Comparison of ENCODE assay signal across 12 cellular contexts in genomic region chr5:71907001-71907564, GRCh38.
DNase-seq lines count a peak whose midpoint lies in the region; ATAC-seq and TF ChIP-seq lines count a peak whose summit lies in the region.
"Had no signal": no experiment of that assay in that cellular context is flagged by ENCODE, and none has a peak within 500 bp of the region (broad histone marks: within the 10 kb centered on the region; RNA-seq: fewer than 3 reads in every experiment).

No MANE protein-coding gene starts in this region.

- no peaks in the 10 kb centered on the region for H4K20me1 ChIP-seq in Loucy (ENCODE audit: insufficient read depth, low read length, poor library complexity, severe bottlenecking)

- H3K9me3 Mint-ChIP-seq in activated naive CD4-positive, alpha-beta T cell treated with anti-CD3 and anti-CD28 coated beads for 36 hours = no peaks in the 10 kb centered on the region
- no peaks in the 10 kb centered on the region for H3K9me3 Mint-ChIP-seq in activated naive CD4-positive, alpha-beta T cell treated with anti-CD3 and anti-CD28 coated beads, Interleukin-2, amount 10 ng/mL, durations not matched to agents 7 days and 5 days

- peak overlapping the region; percentile 7 for H3K9ac ChIP-seq in Loucy (ENCODE audit: low read depth, low read length, poor library complexity, severe bottlenecking)

- H3K27me3 Mint-ChIP-seq in activated naive CD4-positive, alpha-beta T cell treated with anti-CD3 and anti-CD28 coated beads for 36 hours (ENCODE audit: low read depth) = peaks cover 18% of the 10 kb centered on the region
- no peaks in the 10 kb centered on the region for H3K27me3 Mint-ChIP-seq in activated naive CD4-positive, alpha-beta T cell treated with anti-CD3 and anti-CD28 coated beads, Interleukin-2, amount 10 ng/mL, durations not matched to agents 7 days and 5 days

- no peaks in the 10 kb centered on the region for H3F3A ChIP-seq in Loucy (ENCODE audit: low read depth)

- no peaks in the 10 kb centered on the region for H3K27me3 ChIP-seq in Loucy (ENCODE audit: insufficient read depth, low read length, poor library complexity, severe bottlenecking)
- H3K27me3 ChIP-seq in uterus = no peaks in the 10 kb centered on the region
- H3K27me3 ChIP-seq: right atrium auricular region had no signal

- no peak for TF ChIP-seq POLR2A in uterus (IDR thresholded peaks at IDR 0.05)

- H3K9me2 ChIP-seq in Loucy (replicated peaks; ENCODE audit: low read depth, low read length) = no peaks in the 10 kb centered on the region

- H3K27ac ChIP-seq in uterus = peak overlapping the region; percentile 10 to 38

- H3K9me3 ChIP-seq in Loucy (ENCODE audit: insufficient read depth, low read depth, low read length) (no peaks in the 10 kb centered on the region), uterus (no peaks in the 10 kb centered on the region)
- H3K9me3 ChIP-seq: HAP-1, right atrium auricular region had no signal

- H3K27ac Mint-ChIP-seq in activated naive CD4-positive, alpha-beta T cell treated with anti-CD3 and anti-CD28 coated beads for 36 hours = peak overlapping the region; percentile 3
- no peak overlapping the region for H3K27ac Mint-ChIP-seq in activated naive CD4-positive, alpha-beta T cell treated with anti-CD3 and anti-CD28 coated beads, Interleukin-2, amount 10 ng/mL, durations not matched to agents 7 days and 5 days

- ATAC-seq in HG02571 (IDR thresholded peaks at IDR 0.05; ENCODE audit: unreplicated experiment) (no peak), GM21360 (IDR thresholded peaks at IDR 0.05; ENCODE audit: unreplicated experiment) (no peak), left colon (no peak)
- ATAC-seq: Panc1 had no signal

- H3K4me1 Mint-ChIP-seq in activated naive CD4-positive, alpha-beta T cell treated with anti-CD3 and anti-CD28 coated beads for 36 hours (ENCODE audit: low read depth) = no peaks in the 10 kb centered on the region
- no peaks in the 10 kb centered on the region for H3K4me1 Mint-ChIP-seq in activated naive CD4-positive, alpha-beta T cell treated with anti-CD3 and anti-CD28 coated beads, Interleukin-2, amount 10 ng/mL, durations not matched to agents 7 days and 5 days

- H3K4me3 Mint-ChIP-seq in activated naive CD4-positive, alpha-beta T cell treated with anti-CD3 and anti-CD28 coated beads for 36 hours = no peak overlapping the region
- H3K4me3 Mint-ChIP-seq in activated naive CD4-positive, alpha-beta T cell treated with anti-CD3 and anti-CD28 coated beads, Interleukin-2, amount 10 ng/mL, durations not matched to agents 7 days and 5 days = no peak overlapping the region

- no peaks in the 10 kb centered on the region for H3K36me3 Mint-ChIP-seq in activated naive CD4-positive, alpha-beta T cell treated with anti-CD3 and anti-CD28 coated beads for 36 hours (ENCODE audit: low read depth)
- H3K36me3 Mint-ChIP-seq in activated naive CD4-positive, alpha-beta T cell treated with anti-CD3 and anti-CD28 coated beads, Interleukin-2, amount 10 ng/mL, durations not matched to agents 7 days and 5 days = no peaks in the 10 kb centered on the region

- no peaks in the 10 kb centered on the region for H3K36me3 ChIP-seq in Loucy (ENCODE audit: insufficient read depth, low read length)
- no peaks in the 10 kb centered on the region for H3K36me3 ChIP-seq in uterus
- H3K36me3 ChIP-seq: HAP-1, right atrium auricular region had no signal

- no peaks in the 10 kb centered on the region for H3K79me2 ChIP-seq in Loucy (ENCODE audit: insufficient read depth, low read length)

- no peak overlapping the region for H3K4me2 ChIP-seq in Loucy (ENCODE audit: low read depth, low read length, poor library complexity, severe bottlenecking)

- H3K4me1 ChIP-seq in Loucy (ENCODE audit: insufficient read depth, low read length, poor library complexity, severe bottlenecking) = peaks cover 8% of the 10 kb centered on the region
- H3K4me1 ChIP-seq in uterus = peaks cover 0 to 5% of the 10 kb centered on the region in 2 donors

- H2AFZ ChIP-seq in Loucy (ENCODE audit: low read length) = no peak overlapping the region

- intact Hi-C loops in activated naive CD4-positive, alpha-beta T cell treated with anti-CD3 and anti-CD28 coated beads for 36 hours (cut with micrococcal nuclease) = no loop called here
- intact Hi-C loops in uterus (cut with DNase I; ENCODE audit: low total_unique reads) (no loop called here), left colon (cut with DNase I, micrococcal nuclease) (no loop called here)

- H3K4me3 ChIP-seq in Loucy (ENCODE audit: low read length, poor library complexity, severe bottlenecking) (no peak overlapping the region), epithelial cell of esophagus (ENCODE audit: low read length) (no peak overlapping the region), uterus (no peak overlapping the region)
- H3K4me3 ChIP-seq: HAP-1, right atrium auricular region had no signal

- CTCF ChIA-PET in activated naive CD4-positive, alpha-beta T cell treated with anti-CD3 and anti-CD28 coated beads for 36 hours (lab: Charles Lee) = no interaction called here
- CTCF ChIA-PET in activated naive CD4-positive, alpha-beta T cell treated with anti-CD3 and anti-CD28 coated beads, Interleukin-2, amount 10 ng/mL, durations not matched to agents 7 days and 5 days (lab: Charles Lee) = no interaction called here

- DNase-seq in activated naive CD4-positive, alpha-beta T cell treated with anti-CD3 and anti-CD28 coated beads for 36 hours = no peak
- no peak for DNase-seq in activated naive CD4-positive, alpha-beta T cell treated with anti-CD3 and anti-CD28 coated beads, Interleukin-2, amount 10 ng/mL, durations not matched to agents 7 days and 5 days
- DNase-seq in epithelial cell of esophagus (ENCODE audit: low read depth) (peak; percentile 87), uterus (no peak), left colon (no peak)
- DNase-seq: midbrain had no signal

- TF ChIP-seq CTCF in Loucy (conservative IDR thresholded peaks at IDR 0.05; ENCODE audit: low read length) = no peak
- TF ChIP-seq CTCF in epithelial cell of esophagus (IDR thresholded peaks at IDR 0.05; ENCODE audit: insufficient read depth, low read depth, low read length, missing control alignments) = no peak
- no peak for TF ChIP-seq CTCF in uterus (IDR thresholded peaks at IDR 0.05)
